In the genomic region with DNA sequence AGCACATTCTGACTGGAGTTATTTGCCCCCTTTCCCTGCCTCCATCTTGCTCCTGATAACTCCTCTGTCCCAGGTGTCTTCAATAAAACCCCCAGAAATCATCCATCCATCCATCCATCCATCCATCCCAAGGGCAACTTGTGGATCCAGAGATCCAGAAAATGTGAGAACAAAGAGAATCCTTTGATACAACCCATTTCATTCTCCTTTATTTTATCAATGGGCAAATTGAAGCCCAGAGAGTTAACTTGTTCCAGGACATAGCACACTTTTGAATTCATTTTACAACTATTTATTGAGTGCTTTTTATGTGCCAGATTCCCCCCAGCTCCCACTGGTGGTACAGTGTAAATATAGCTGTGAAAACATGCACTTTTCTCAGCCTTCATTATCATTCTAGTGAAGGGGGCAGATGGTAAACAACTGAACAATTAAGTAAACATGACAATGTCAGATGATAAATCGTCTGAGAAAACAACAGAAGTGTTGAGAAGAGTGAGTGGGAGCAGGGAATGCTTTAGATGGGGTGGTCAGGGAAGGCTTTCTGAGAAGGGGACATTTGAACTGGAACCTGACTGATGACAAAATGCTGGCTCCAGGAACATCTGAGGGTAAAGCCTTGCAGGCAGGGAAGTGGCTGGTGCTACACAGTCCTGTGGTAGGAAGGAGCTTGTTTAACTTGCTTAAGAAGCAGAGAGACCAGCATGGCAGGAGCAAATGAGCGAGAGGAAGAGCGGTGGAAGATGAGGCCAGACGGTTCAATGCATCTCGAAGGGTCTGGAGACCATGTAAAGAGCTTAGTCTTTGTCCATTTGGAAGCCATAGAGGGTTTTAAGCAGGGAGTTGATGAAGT, we compare ENCODE assay signal across 28 cellular contexts.
DNase-seq lines count a peak whose midpoint lies in the region; ATAC-seq, FAIRE-seq and TF ChIP-seq lines count a peak whose summit lies in the region.
"Had no signal": no experiment of that assay in that cellular context is flagged by ENCODE, and none has a peak within 500 bp of the region (broad histone marks: within the 10 kb centered on the region; RNA-seq: fewer than 3 reads in every experiment).

No MANE protein-coding gene starts in this region.

- DNase-seq in HepG2 (ENCODE audit: low spot score) (peak; percentile 20), right lobe of liver (no peak), T-helper 17 cell (no peak), left lobe of liver (ENCODE audit: low spot score) (no peak), NCI-H345 treated with DMSO at 0.1 percent for 48 hours (lab: John Stamatoyannopoulos, UW; ENCODE audit: unreplicated experiment) (no peak), left cardiac atrium (no peak), NCI-H69 (lab: John Stamatoyannopoulos, UW) (no peak)
- no peak for DNase-seq in naive thymus-derived CD4-positive, alpha-beta T cell
- DNase-seq: activated CD8-positive, alpha-beta T cell treated with anti-CD3 and anti-CD28 coated beads, Interleukin-2, amount 10 ng/mL, durations not matched to agents 7 days and 5 days; activated effector memory CD4-positive, alpha-beta T cell treated with Interleukin-2 at 50 U/mL for 16 hours; activated T-cell treated with anti-CD3 and anti-CD28 coated beads for 4 hours; body of pancreas; cerebellar nuclear complex; foreskin keratinocyte; hippocampal formation; immature natural killer cell; left ventricle myocardium superior; NCI-H1048; NCI-H2029; NCI-H774; psoas muscle; stimulated activated CD4-positive, alpha-beta T cell treated with anti-CD3 and anti-CD28 coated beads, Interleukin-1b, Interleukin-23, amount 100 ng/mL, for 48 hours; transverse colon had no signal

- H3K27me3 Mint-ChIP-seq in T-helper 17 cell: peaks cover 13% of the 10 kb centered on the region
- peaks cover 0 to 26% (median 0%) of the 10 kb centered on the region in 5 donors for H3K27me3 Mint-ChIP-seq in naive thymus-derived CD4-positive, alpha-beta T cell

- no peak overlapping the region for H3K4me3 Mint-ChIP-seq in T-helper 17 cell
- peak overlapping the region in 5 of 10 donors; percentile 1 to 70 (median 40) for H3K4me3 Mint-ChIP-seq in naive thymus-derived CD4-positive, alpha-beta T cell
- H3K4me3 Mint-ChIP-seq: activated CD8-positive, alpha-beta T cell treated with anti-CD3 and anti-CD28 coated beads, Interleukin-2, amount 10 ng/mL, durations not matched to agents 7 days and 5 days; B cell had no signal

- H3K27ac ChIP-seq in HepG2 (ENCODE audit: extremely low read length, insufficient read depth, low read length): peak overlapping the region; percentile 60
- H3K27ac ChIP-seq in right lobe of liver: no peak overlapping the region
- no peak overlapping the region for H3K27ac ChIP-seq in naive thymus-derived CD4-positive, alpha-beta T cell (ENCODE audit: low read depth, low read length)
- H3K27ac ChIP-seq: body of pancreas, foreskin keratinocyte, KMS-11, neutrophil, psoas muscle, transverse colon had no signal

- intact Hi-C loops in HepG2 (cut with micrococcal nuclease; ENCODE audit: unreplicated experiment) (no loop called here), right lobe of liver (cut with DNase I) (no loop called here), left cardiac atrium (cut with DNase I) (loop anchor here in 1 of 2 donors (10.0 kb wide), 1 partner anchor 53 kb away; no protein-coding TSS in a partner anchor)
- intact Hi-C loops in naive thymus-derived CD4-positive, alpha-beta T cell (cut with micrococcal nuclease): no loop called here

- BruUV-seq in HepG2 (replicated peaks; lab: Mats Ljungman, UMichigan): no TSS peak

- ATAC-seq in HepG2: peak; percentile 22; the same call in 1 of the 3 replicates
- ATAC-seq in right lobe of liver: no peak
- no peak for ATAC-seq in T-helper 17 cell
- ATAC-seq in naive thymus-derived CD4-positive, alpha-beta T cell: no peak
- no peak for ATAC-seq in left lobe of liver
- ATAC-seq in left cardiac atrium: no peak
- ATAC-seq: activated CD8-positive, alpha-beta T cell treated with anti-CD3 and anti-CD28 coated beads, Interleukin-2, amount 10 ng/mL, durations not matched to agents 7 days and 5 days; body of pancreas; foreskin keratinocyte; GM12878; psoas muscle had no signal

- TF ChIP-seq EP300 in HepG2 (IDR thresholded peaks at IDR 0.05; ENCODE audit: low read depth in 2 of 2, low read length in 2 of 2) (no peak), HepG2 (CRISPR knock-in tag; IDR thresholded peaks at IDR 0.05; ENCODE audit: borderline replicate concordance) (no peak; the same call in 1 of the 2 replicates)

- H3K4me1 Mint-ChIP-seq in T-helper 17 cell: peaks cover 29% of the 10 kb centered on the region
- H3K4me1 Mint-ChIP-seq in naive thymus-derived CD4-positive, alpha-beta T cell: peaks cover 24 to 50% (median 46%) of the 10 kb centered on the region in 7 donors

- no peaks in the 10 kb centered on the region for H3K27me3 ChIP-seq in HepG2 (ENCODE audit: control insufficient read depth in 1 of 2, insufficient read depth in 2 of 2, low read length in 2 of 2)
- H3K27me3 ChIP-seq in right lobe of liver: no peaks in the 10 kb centered on the region
- H3K27me3 ChIP-seq in naive thymus-derived CD4-positive, alpha-beta T cell (ENCODE audit: control insufficient read depth in 2 of 2, insufficient read depth in 2 of 2, low read length in 2 of 2): no peaks in the 10 kb centered on the region
- H3K27me3 ChIP-seq: body of pancreas, foreskin keratinocyte, neutrophil, transverse colon had no signal

- no peaks in the 10 kb centered on the region for H3K79me2 ChIP-seq in HepG2 (ENCODE audit: insufficient read depth, low read length)

- TF ChIP-seq CTCF in HepG2 (CRISPR knock-in tag; IDR thresholded peaks at IDR 0.05) (no peak), right lobe of liver (IDR thresholded peaks at IDR 0.05) (no peak)

- 79% methylated on average over 5 of the region's 5 CpGs for WGBS in HepG2 (ENCODE audit: low lambda C conversion rate)
- 82% methylated on average over 5 of the region's 5 CpGs for WGBS in right lobe of liver (ENCODE audit: insufficient coverage, low coverage, low lambda C conversion rate, missing lambda C conversion rate)

- H3K9me3 ChIP-seq in HepG2 (ENCODE audit: low read length) (0 out of 2 replicates have a peak, but pooled peaks cover 4% of the 10 kb centered on the region), right lobe of liver (no peaks in the 10 kb centered on the region), T-helper 17 cell (ENCODE audit: control insufficient read depth, low read length, poor library complexity, severe bottlenecking) (no peaks in the 10 kb centered on the region)
- no peaks in the 10 kb centered on the region for H3K9me3 ChIP-seq in naive thymus-derived CD4-positive, alpha-beta T cell (ENCODE audit: control insufficient read depth in 2 of 3, low read length in 3 of 3)
- H3K9me3 ChIP-seq: body of pancreas, neutrophil, psoas muscle, transverse colon had no signal

- H3K36me3 Mint-ChIP-seq in T-helper 17 cell (ENCODE audit: low read depth): no peaks in the 10 kb centered on the region
- peaks cover 0 to 9% (median 0%) of the 10 kb centered on the region in 5 donors for H3K36me3 Mint-ChIP-seq in naive thymus-derived CD4-positive, alpha-beta T cell

- peaks cover 41% of the 10 kb centered on the region for H3K4me1 ChIP-seq in HepG2 (ENCODE audit: insufficient read depth, low read length)
- H3K4me1 ChIP-seq in right lobe of liver: no peaks in the 10 kb centered on the region
- peaks cover 8 to 33% of the 10 kb centered on the region in 2 donors for H3K4me1 ChIP-seq in naive thymus-derived CD4-positive, alpha-beta T cell (ENCODE audit: control insufficient read depth in 2 of 2, insufficient read depth in 2 of 2, low read length in 2 of 2)
- H3K4me1 ChIP-seq: body of pancreas, psoas muscle had no signal

- POLR2A ChIA-PET in HepG2 (lab: Yijun Ruan, JAX): interaction anchor here (1.0 to 1.9 kb wide), 5 partner anchors 13 to 79 kb away, joined by 3 to 4 read pairs (median 4); no protein-coding TSS in a partner anchor
- POLR2A ChIA-PET in naive thymus-derived CD4-positive, alpha-beta T cell (lab: Charles Lee): interaction anchor here (0.7 kb wide), 1 partner anchor 744 kb away, joined by 3 read pairs; no protein-coding TSS in a partner anchor

- no peaks in the 10 kb centered on the region for H4K20me1 ChIP-seq in HepG2 (ENCODE audit: insufficient read depth, low read length)

- no peak overlapping the region for H3K9ac ChIP-seq in HepG2 (ENCODE audit: insufficient read depth, low read depth, low read length)
- H3K9ac ChIP-seq: KMS-11 had no signal

- no peak overlapping the region for H3K4me3 ChIP-seq in HepG2 (replicated peaks in 1 of 3; ENCODE audit: insufficient read depth in 1 of 3, low read depth in 2 of 3, low read length in 3 of 3)
- H3K4me3 ChIP-seq in right lobe of liver: no peak overlapping the region
- H3K4me3 ChIP-seq in naive thymus-derived CD4-positive, alpha-beta T cell (ENCODE audit: low read length): no peak overlapping the region
- H3K4me3 ChIP-seq: body of pancreas, GM12878, psoas muscle, transverse colon had no signal

- H3K27ac Mint-ChIP-seq in T-helper 17 cell: peak overlapping the region; percentile 17
- peak overlapping the region in 7 of 9 donors; percentile 0 to 47 (median 23) for H3K27ac Mint-ChIP-seq in naive thymus-derived CD4-positive, alpha-beta T cell
- H3K27ac Mint-ChIP-seq: B cell, immature natural killer cell had no signal

- in situ Hi-C loops in HepG2 (cut with HindIII; ENCODE audit: extremely low pct_ligation_motif_present, low pct_unique_long_range_greater_than_20kb): no loop called here

- no peak for FAIRE-seq in HepG2 (lab: Jason Lieb, UNC)
- FAIRE-seq: GM12878, H1 had no signal

- H3K9me3 Mint-ChIP-seq in naive thymus-derived CD4-positive, alpha-beta T cell: peaks cover 0 to 6% (median 0%) of the 10 kb centered on the region in 11 donors
- H3K9me3 Mint-ChIP-seq: immature natural killer cell had no signal

- no peaks in the 10 kb centered on the region for H3K36me3 ChIP-seq in HepG2 (replicated peaks in 1 of 2; ENCODE audit: control insufficient read depth in 1 of 2, insufficient read depth in 2 of 2, low read length in 2 of 2)
- no peaks in the 10 kb centered on the region for H3K36me3 ChIP-seq in right lobe of liver
- H3K36me3 ChIP-seq in naive thymus-derived CD4-positive, alpha-beta T cell (ENCODE audit: control insufficient read depth in 2 of 3, insufficient read depth in 3 of 3, low read length in 3 of 3): no peaks in the 10 kb centered on the region
- H3K36me3 ChIP-seq: neutrophil, transverse colon had no signal

- H2AFZ ChIP-seq in HepG2 (ENCODE audit: low read length): no peak overlapping the region

- TF ChIP-seq RAD21 in HepG2 (CRISPR knock-in tag; IDR thresholded peaks at IDR 0.05): no peak

- H3K4me2 ChIP-seq in HepG2 (ENCODE audit: low read depth, low read length): peak overlapping the region; percentile 72
- H3K4me2 ChIP-seq: KMS-11 had no signal

- CTCF ChIA-PET in HepG2 (lab: Yijun Ruan, JAX; ENCODE audit: low intra/inter-chr PET ratio, low total read pairs): no interaction called here
- CTCF ChIA-PET in naive thymus-derived CD4-positive, alpha-beta T cell (lab: Charles Lee): interaction anchor here (0.6 kb wide), 1 partner anchor 527 kb away, joined by 3 read pairs; no protein-coding TSS in a partner anchor

- TF ChIP-seq POLR2A in HepG2 (IDR thresholded peaks at IDR 0.05; ENCODE audit: insufficient read depth in 1 of 2, low read depth in 2 of 2, low read length in 2 of 2) (no peak), right lobe of liver (IDR thresholded peaks at IDR 0.05) (no peak)
